ENCODE assay signal across 18 cellular contexts in genomic region chr1:221180694-221181368, GRCh38.
A peak's percentile ranks its signal among the peaks of the same experiment; 100 is the strongest.
DNase-seq lines count a peak whose midpoint lies in the region; ATAC-seq and TF ChIP-seq lines count a peak whose summit lies in the region.
"Had no signal": no experiment of that assay in that cellular context is flagged by ENCODE, and none has a peak within 500 bp of the region (broad histone marks: within the 10 kb centered on the region; RNA-seq: fewer than 3 reads in every experiment).

No MANE protein-coding gene starts in this region.

- H4K20me1 ChIP-seq in SK-N-SH (ENCODE audit: insufficient read depth) = no peaks in the 10 kb centered on the region
- H4K20me1 ChIP-seq: BLaER1 treated with 17β-estradiol and CSF1 and Interleukin-3, amounts not matched to agents 10 nM and 100 nM had no signal

- POLR2A ChIA-PET in SK-N-SH (lab: Yijun Ruan, JAX) = no interaction called here

- ATAC-seq in SK-N-SH treated with all-trans-retinoic acid at 6 μM for 48 hours (peak; percentile 49; the same call in 2 of the 3 replicates), HG03097 (IDR thresholded peaks at IDR 0.05; ENCODE audit: low FRiP score, unreplicated experiment) (no peak)

- TF ChIP-seq CTCF in SK-N-SH (IDR thresholded peaks at IDR 0.05) = no peak

- H3K27ac ChIP-seq in SK-N-SH (ENCODE audit: low read depth in 2 of 2, low read length in 1 of 2) = peak overlapping the region in 1 of 2 experiments; percentile 16; a peak in 1 of 4 replicates
- H3K27ac ChIP-seq: 22Rv1; BLaER1 treated with 17β-estradiol and CSF1 and Interleukin-3, amounts not matched to agents 10 nM and 100 nM had no signal

- 86% methylated on average over 1 of the region's 1 CpG for WGBS in SK-N-SH (ENCODE audit: low lambda C conversion rate)

- H3K9me2 ChIP-seq in SK-N-SH = no peaks in the 10 kb centered on the region

- no peak for TF ChIP-seq RAD21 in SK-N-SH (IDR thresholded peaks at IDR 0.05; ENCODE audit: low read length)

- no peaks in the 10 kb centered on the region for H3K36me3 ChIP-seq in SK-N-SH (replicated peaks in 1 of 2; ENCODE audit: control insufficient read depth in 1 of 2, insufficient read depth in 2 of 2, low read length in 1 of 2)
- H3K36me3 ChIP-seq: BE2C; BLaER1 treated with 17β-estradiol and CSF1 and Interleukin-3, amounts not matched to agents 10 nM and 100 nM had no signal

- no peaks in the 10 kb centered on the region for H3K79me2 ChIP-seq in SK-N-SH (ENCODE audit: insufficient read depth)

- H2AFZ ChIP-seq in SK-N-SH (ENCODE audit: low read depth) = no peak overlapping the region

- DNase-seq in SK-N-SH (no peak), left kidney (ENCODE audit: low read depth, low spot score) (peak; percentile 82), renal cortical epithelial cell (ENCODE audit: low read depth) (peak; percentile 39), AG08396 (ENCODE audit: low spot score) (no peak), NCI-H2081 treated with DMSO at 0.1 percent for 48 hours (lab: John Stamatoyannopoulos, UW) (no peak)
- DNase-seq: AML-193; BE2C; CD4-positive, alpha-beta T cell; CD8-positive, alpha-beta memory T cell; DMS53; DMS79 treated with DMSO at 0.1 percent for 48 hours; GF-D8; GOT3; HCEC 1CT had no signal

- no peak for TF ChIP-seq EP300 in SK-N-SH (IDR thresholded peaks at IDR 0.05; ENCODE audit: borderline replicate concordance in 1 of 2, low read depth in 1 of 2, low read length in 1 of 2)

- H3K9me3 ChIP-seq in SK-N-SH = no peaks in the 10 kb centered on the region
- H3K9me3 ChIP-seq: BE2C; BLaER1 treated with 17β-estradiol and CSF1 and Interleukin-3, amounts not matched to agents 10 nM and 100 nM had no signal

- H3K9ac ChIP-seq in SK-N-SH = no peak overlapping the region
- H3K9ac ChIP-seq: BLaER1 treated with 17β-estradiol and CSF1 and Interleukin-3, amounts not matched to agents 10 nM and 100 nM had no signal

- CTCF ChIA-PET in SK-N-SH (lab: Yijun Ruan, JAX) = no interaction called here

- no peak overlapping the region for H3K4me2 ChIP-seq in SK-N-SH

- no peak overlapping the region for H3K4me3 ChIP-seq in SK-N-SH (ENCODE audit: low read depth in 2 of 2, low read length in 1 of 2)
- H3K4me3 ChIP-seq: BLaER1 treated with 17β-estradiol and CSF1 and Interleukin-3, amounts not matched to agents 10 nM and 100 nM had no signal

- H3F3A ChIP-seq in SK-N-SH (replicated peaks; ENCODE audit: insufficient read depth) = no peaks in the 10 kb centered on the region

- peaks cover 0 to 3% of the 10 kb centered on the region in 2 experiments; a peak in 1 of 4 replicates for H3K4me1 ChIP-seq in SK-N-SH (ENCODE audit: control insufficient read depth in 1 of 2, insufficient read depth in 2 of 2, low read depth in 1 of 2, low read length in 1 of 2)
- H3K4me1 ChIP-seq: BE2C had no signal

- no peaks in the 10 kb centered on the region for H3K27me3 ChIP-seq in SK-N-SH (ENCODE audit: insufficient read depth)
- H3K27me3 ChIP-seq: BE2C had no signal

TF ChIP-seq in SK-N-SH treated with all-trans-retinoic acid at 6 μM for 48 hours, 23 proteins besides CTCF, POLR2A, EP300 and RAD21:
- no peak for TF ChIP-seq RARB (CRISPR knock-in tag; IDR thresholded peaks at IDR 0.05)
- TF ChIP-seq PPARA (CRISPR knock-in tag; IDR thresholded peaks at IDR 0.05; ENCODE audit: borderline replicate concordance) = no peak
- TF ChIP-seq ZNF565 (CRISPR knock-in tag; conservative IDR thresholded peaks at IDR 0.05; ENCODE audit: low read depth) = no peak
- TF ChIP-seq ISL1 (CRISPR knock-in tag; IDR thresholded peaks at IDR 0.05) = no peak
TF ChIP-seq in SK-N-SH treated with all-trans-retinoic acid at 6 μM for 48 hours: peak in this region for 0.

TF ChIP-seq in SK-N-SH, 30 proteins besides CTCF, POLR2A, EP300 and RAD21:
- TF ChIP-seq USF2 (IDR thresholded peaks at IDR 0.05; ENCODE audit: borderline replicate concordance, low read depth, low read length) (no peak), NRF1 (IDR thresholded peaks at IDR 0.05; ENCODE audit: low read depth, low read length) (no peak), RCOR1 (IDR thresholded peaks at IDR 0.05; ENCODE audit: low read length) (no peak), NFIC (IDR thresholded peaks at IDR 0.05; ENCODE audit: borderline replicate concordance) (no peak), TCF12 (IDR thresholded peaks at IDR 0.05) (no peak), IRF3 (IDR thresholded peaks at IDR 0.05; ENCODE audit: low read depth, low read length) (no peak), ELF1 (IDR thresholded peaks at IDR 0.05) (no peak), GATA2 (CRISPR knock-in tag; IDR thresholded peaks at IDR 0.05) (no peak), FOSL2 (IDR thresholded peaks at IDR 0.05; ENCODE audit: borderline replicate concordance, low read depth) (no peak), FOXJ3 (CRISPR knock-in tag; IDR thresholded peaks at IDR 0.05) (no peak), FOXM1 (IDR thresholded peaks at IDR 0.05; ENCODE audit: low read depth) (no peak), SIN3A (IDR thresholded peaks at IDR 0.05; ENCODE audit: borderline replicate concordance, low read depth, low read length) (no peak), YY1 (IDR thresholded peaks at IDR 0.05; ENCODE audit: low read depth) (no peak)

Comparison
In these comparisons a context has a peak if more than half of its experiments do, and no peak if none do; other contexts are left out.
1. DNase-seq: peak in left kidney (single experiment) and renal cortical epithelial cell (single experiment); none in SK-N-SH (single experiment), AG08396 (single experiment) and NCI-H2081 treated with DMSO at 0.1 percent for 48 hours (single experiment).